Comparison of ENCODE assay signal across 14 cellular contexts in the genomic region with DNA sequence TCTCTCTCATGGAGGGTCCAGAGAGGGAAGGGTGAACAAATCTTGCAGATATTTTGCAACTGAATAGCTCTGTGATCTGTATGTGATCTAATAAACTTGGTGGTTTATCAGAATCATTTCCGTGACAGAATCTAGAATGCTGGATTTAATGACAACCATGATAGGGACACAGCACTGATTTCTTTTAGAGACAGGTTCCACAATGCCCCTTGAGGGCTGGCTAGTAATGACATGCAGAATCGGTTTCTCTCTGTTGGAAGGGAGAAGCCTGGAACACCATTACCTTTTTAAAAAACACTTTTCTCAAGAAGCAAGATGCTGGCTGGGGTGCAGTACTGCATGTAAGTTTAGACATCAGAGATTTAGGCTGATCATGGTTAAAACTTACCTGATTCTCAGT.
DNase-seq lines count a peak whose midpoint lies in the region; ATAC-seq, FAIRE-seq and TF ChIP-seq lines count a peak whose summit lies in the region.
"Had no signal": no experiment of that assay in that cellular context is flagged by ENCODE, and none has a peak within 500 bp of the region (broad histone marks: within the 10 kb centered on the region; RNA-seq: fewer than 3 reads in every experiment).

No MANE protein-coding gene starts in this region.

- no peaks in the 10 kb centered on the region for H3K9me2 ChIP-seq in MM.1S (replicated peaks; ENCODE audit: insufficient read depth, low read length)

- H3K4me1 Mint-ChIP-seq in endodermal cell, result peaks cover 46% of the 10 kb centered on the region
- no peaks in the 10 kb centered on the region for H3K4me1 Mint-ChIP-seq in stimulated activated effector memory CD8-positive, alpha-beta T cell treated with anti-CD3 and anti-CD28 coated beads, Interleukin-12 subunit alpha, Interleukin-12 subunit beta, amount 100 ng/mL, for 72 hours

- H3K36me3 Mint-ChIP-seq in endodermal cell (ENCODE audit: low read depth), result no peaks in the 10 kb centered on the region
- no peaks in the 10 kb centered on the region for H3K36me3 Mint-ChIP-seq in stimulated activated effector memory CD8-positive, alpha-beta T cell treated with anti-CD3 and anti-CD28 coated beads, Interleukin-12 subunit alpha, Interleukin-12 subunit beta, amount 100 ng/mL, for 72 hours

- H3K27ac ChIP-seq in MM.1S (ENCODE audit: low read length) (no peak overlapping the region), endodermal cell (ENCODE audit: low read depth, low read length) (no peak overlapping the region), trophoblast cell (ENCODE audit: low read depth, low read length) (no peak overlapping the region), small intestine (ENCODE audit: low read depth in 1 of 2, low read length in 1 of 2) (no peak overlapping the region)

- H3K4me3 ChIP-seq in MM.1S (ENCODE audit: low read length) (no peak overlapping the region), endodermal cell (ENCODE audit: low read length) (no peak overlapping the region), trophoblast cell (ENCODE audit: low read depth, low read length) (no peak overlapping the region), small intestine (ENCODE audit: low read depth in 1 of 2, low read length in 2 of 2) (no peak overlapping the region)

- H2AK5ac ChIP-seq in trophoblast cell (ENCODE audit: low read length), result no peak overlapping the region

- H3K27me3 ChIP-seq in MM.1S (replicated peaks; ENCODE audit: insufficient read depth, low read length) (no peaks in the 10 kb centered on the region), endodermal cell (ENCODE audit: control insufficient read depth, insufficient read depth, low read length, poor library complexity, severe bottlenecking) (no peaks in the 10 kb centered on the region), trophoblast cell (ENCODE audit: insufficient read depth, low read length) (no peaks in the 10 kb centered on the region), small intestine (ENCODE audit: control insufficient read depth in 2 of 2, insufficient read depth in 2 of 2, low read length in 2 of 2) (no peaks in the 10 kb centered on the region)

- no peaks in the 10 kb centered on the region for H3K79me1 ChIP-seq in trophoblast cell (ENCODE audit: low read length)

- H3K36me3 ChIP-seq in MM.1S (replicated peaks; ENCODE audit: insufficient read depth, low read length) (no peaks in the 10 kb centered on the region), endodermal cell (ENCODE audit: control insufficient read depth, insufficient read depth, low read length) (no peaks in the 10 kb centered on the region), trophoblast cell (ENCODE audit: control insufficient read depth in 1 of 2, insufficient read depth in 2 of 2, low read length in 2 of 2) (no peaks in the 10 kb centered on the region), small intestine (ENCODE audit: control insufficient read depth in 2 of 2, insufficient read depth in 2 of 2, low read length in 2 of 2) (no peaks in the 10 kb centered on the region)

- no peaks in the 10 kb centered on the region for H3K4me1 ChIP-seq in MM.1S (ENCODE audit: low read length)
- peaks cover 23% of the 10 kb centered on the region for H3K4me1 ChIP-seq in endodermal cell (ENCODE audit: control insufficient read depth, insufficient read depth, low read length)
- no peaks in the 10 kb centered on the region for H3K4me1 ChIP-seq in trophoblast cell (ENCODE audit: control insufficient read depth in 1 of 2, insufficient read depth in 2 of 2, low read length in 2 of 2)
- no peaks in the 10 kb centered on the region for H3K4me1 ChIP-seq in small intestine (ENCODE audit: control insufficient read depth in 2 of 2, insufficient read depth in 1 of 2, low read depth in 1 of 2, low read length in 1 of 2)

- H3K9ac ChIP-seq in MM.1S (ENCODE audit: low read length) (no peak overlapping the region), endodermal cell (ENCODE audit: extremely low read depth, low read length, poor library complexity, severe bottlenecking) (no peak overlapping the region), trophoblast cell (ENCODE audit: low read length) (no peak overlapping the region)

- peaks cover 5% of the 10 kb centered on the region for H3K9me3 Mint-ChIP-seq in endodermal cell
- no peaks in the 10 kb centered on the region for H3K9me3 Mint-ChIP-seq in stimulated activated effector memory CD8-positive, alpha-beta T cell treated with anti-CD3 and anti-CD28 coated beads, Interleukin-12 subunit alpha, Interleukin-12 subunit beta, amount 100 ng/mL, for 72 hours

- H3K27me3 Mint-ChIP-seq in endodermal cell (ENCODE audit: insufficient read depth), result peaks cover 4% of the 10 kb centered on the region

- H3K18ac ChIP-seq in trophoblast cell (ENCODE audit: low read length), result no peak overlapping the region

- no peak overlapping the region for H3K4ac ChIP-seq in trophoblast cell (ENCODE audit: low read depth, low read length)

- FAIRE-seq in small intestine (lab: Jason Lieb, UNC), result no peak
- FAIRE-seq: endothelial cell of umbilical vein had no signal

- DNase-seq in DMS 273 (lab: John Stamatoyannopoulos, UW; ENCODE audit: unreplicated experiment) (peak; percentile 32), DMS 273 treated with DMSO at 0.1 percent for 48 hours (lab: John Stamatoyannopoulos, UW) (no peak), MM.1S (no peak), endodermal cell (peak; percentile 67), trophoblast cell (peak; percentile 7 to 34), small intestine (no peak), middle frontal gyrus (ENCODE audit: extremely low spot score, low spot score) (no peak)
- DNase-seq in stimulated activated effector memory CD8-positive, alpha-beta T cell treated with anti-CD3 and anti-CD28 coated beads, Interleukin-12 subunit alpha, Interleukin-12 subunit beta, amount 100 ng/mL, for 72 hours (ENCODE audit: low spot score in 2 of 2), result no peak
- DNase-seq: 8988T; activated CD4-positive, alpha-beta T cell treated with anti-CD3 and anti-CD28 coated beads for 48 hours; activated naive CD4-positive, alpha-beta T cell treated with anti-CD3 and anti-CD28 coated beads, Interleukin-2, amount 50 U/mL, for 16 hours; right cardiac atrium; RPMI8226 had no signal

- TF ChIP-seq CTCF in MM.1S (IDR thresholded peaks at IDR 0.05; ENCODE audit: low read length) (peak; percentile 21), endodermal cell (conservative IDR thresholded peaks at IDR 0.05) (peak; percentile 72)

- H2AFZ ChIP-seq in MM.1S (ENCODE audit: low read length) (no peak overlapping the region), trophoblast cell (ENCODE audit: insufficient read depth, low read length, poor library complexity) (no peak overlapping the region)

- H3K14ac ChIP-seq in trophoblast cell (ENCODE audit: low read length), result no peak overlapping the region

- no peak overlapping the region for H2BK12ac ChIP-seq in trophoblast cell (ENCODE audit: low read length)

- no peak overlapping the region for H3K4me3 Mint-ChIP-seq in endodermal cell
- H3K4me3 Mint-ChIP-seq in stimulated activated effector memory CD8-positive, alpha-beta T cell treated with anti-CD3 and anti-CD28 coated beads, Interleukin-12 subunit alpha, Interleukin-12 subunit beta, amount 100 ng/mL, for 72 hours, result no peak overlapping the region

- H3K23ac ChIP-seq in trophoblast cell (ENCODE audit: low read length), result no peak overlapping the region

- ATAC-seq in stimulated activated effector memory CD8-positive, alpha-beta T cell treated with anti-CD3 and anti-CD28 coated beads, Interleukin-12 subunit alpha, Interleukin-12 subunit beta, amount 100 ng/mL, for 72 hours, result no peak
- ATAC-seq: right cardiac atrium had no signal

- H3K9me3 ChIP-seq in MM.1S (replicated peaks; ENCODE audit: insufficient read depth, low read length) (no peaks in the 10 kb centered on the region), endodermal cell (ENCODE audit: control insufficient read depth, low read length) (peaks cover 3% of the 10 kb centered on the region), trophoblast cell (ENCODE audit: insufficient read depth, low read depth, low read length) (peaks cover 3% of the 10 kb centered on the region), small intestine (ENCODE audit: control insufficient read depth, low read depth) (no peaks in the 10 kb centered on the region)

- H4K8ac ChIP-seq in trophoblast cell (ENCODE audit: low read depth, low read length), result no peak overlapping the region

- H3F3A ChIP-seq in MM.1S (ENCODE audit: insufficient read depth, low read length), result no peaks in the 10 kb centered on the region

- H4K12ac ChIP-seq in trophoblast cell (ENCODE audit: low read depth, low read length), result no peak overlapping the region

- no peak overlapping the region for H4K91ac ChIP-seq in trophoblast cell (ENCODE audit: low read depth, low read length)

- H4K20me1 ChIP-seq in MM.1S (ENCODE audit: insufficient read depth, low read length), result no peaks in the 10 kb centered on the region

- 48 to 88% methylated on average over 1 to 2 of the region's 2 CpGs for WGBS in endodermal cell (ENCODE audit: insufficient coverage in 1 of 2, insufficient read length in 1 of 2), 2 experiments
- WGBS in trophoblast cell (ENCODE audit: extremely low coverage, insufficient coverage, insufficient read length), result no CpG with 5 or more reads among the region's 2 CpGs
- WGBS in small intestine, 3 donors, result 29 to 51% (median 41%) methylated on average over 2 of the region's 2 CpGs

- no peak overlapping the region for H2BK120ac ChIP-seq in trophoblast cell (ENCODE audit: insufficient read depth, low read length, poor library complexity)

- H3K4me2 ChIP-seq in MM.1S (ENCODE audit: low read depth, low read length) (no peak overlapping the region), trophoblast cell (ENCODE audit: low read length) (no peak overlapping the region)

- H3K79me2 ChIP-seq in MM.1S (ENCODE audit: low read length), result no peaks in the 10 kb centered on the region
- H3K79me2 ChIP-seq in trophoblast cell (ENCODE audit: control insufficient read depth, insufficient read depth, low read length, poor library complexity), result no peaks in the 10 kb centered on the region

- no peak overlapping the region for H3K27ac Mint-ChIP-seq in endodermal cell
- H3K27ac Mint-ChIP-seq in stimulated activated effector memory CD8-positive, alpha-beta T cell treated with anti-CD3 and anti-CD28 coated beads, Interleukin-12 subunit alpha, Interleukin-12 subunit beta, amount 100 ng/mL, for 72 hours, result no peak overlapping the region

- no peak overlapping the region for H2BK5ac ChIP-seq in trophoblast cell (ENCODE audit: low read depth, low read length, poor library complexity)

Comparison
In these comparisons a context has a peak if more than half of its experiments do, and no peak if none do; other contexts are left out.
1. DNase-seq: peak in DMS 273 (single experiment), endodermal cell (single experiment) and trophoblast cell (2 of 2); none in DMS 273 treated with DMSO at 0.1 percent for 48 hours (single experiment), MM.1S (single experiment), small intestine (single experiment), middle frontal gyrus (single experiment) and stimulated activated effector memory CD8-positive, alpha-beta T cell treated with anti-CD3 and anti-CD28 coated beads, Interleukin-12 subunit alpha, Interleukin-12 subunit beta, amount 100 ng/mL, for 72 hours (0 of 2).